ENCODE assay signal across 9 cellular contexts in the genomic region with DNA sequence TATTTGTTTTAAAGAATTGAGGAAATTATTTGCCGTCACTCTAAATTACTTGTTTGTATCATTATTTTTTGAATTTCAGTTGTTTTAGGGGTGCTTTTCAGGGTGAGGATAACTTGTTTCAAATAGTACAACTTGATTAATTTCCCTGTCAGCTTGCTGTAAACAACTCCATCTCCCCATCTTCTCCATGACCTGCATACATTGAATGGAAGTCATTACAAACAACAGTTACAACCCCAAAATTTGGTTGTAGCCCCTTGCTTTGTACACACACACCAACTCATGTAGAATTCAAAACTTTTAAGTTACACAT. TPM values are rescaled to one million over a fixed set of nuclear protein-coding genes. Genes with fewer than 3 reads are reported as not detected.
DNase-seq lines count a peak whose midpoint lies in the region; ATAC-seq and TF ChIP-seq lines count a peak whose summit lies in the region.
"Had no signal": no experiment of that assay in that cellular context is flagged by ENCODE, and none has a peak within 500 bp of the region (broad histone marks: within the 10 kb centered on the region; RNA-seq: fewer than 3 reads in every experiment).

No MANE protein-coding gene starts in this region.

- no peak for TF ChIP-seq CTCF in CD8-positive, alpha-beta T cell (IDR thresholded peaks at IDR 0.05)
- no peak for TF ChIP-seq CTCF in coronary artery (IDR thresholded peaks at IDR 0.05)
- TF ChIP-seq CTCF in neural crest cell (conservative IDR thresholded peaks at IDR 0.05), result no peak

- peak overlapping the region; percentile 19 for H3K27ac Mint-ChIP-seq in CD8-positive, alpha-beta T cell
- H3K27ac Mint-ChIP-seq in neural crest cell (ENCODE audit: unreplicated experiment), result no peak overlapping the region

- peaks cover 4% of the 10 kb centered on the region for H3K36me3 ChIP-seq in CD8-positive, alpha-beta T cell (ENCODE audit: insufficient read depth, low read length)
- peaks cover 26% of the 10 kb centered on the region for H3K36me3 ChIP-seq in Karpas-422 (ENCODE audit: insufficient read depth, low read length)

- POLR2A ChIA-PET in CD8-positive, alpha-beta T cell (lab: Charles Lee), result no interaction called here

- H3K9ac ChIP-seq in Karpas-422 (ENCODE audit: low read length), result peak overlapping the region; percentile 75

- peaks cover 27% of the 10 kb centered on the region for H3K4me1 Mint-ChIP-seq in CD8-positive, alpha-beta T cell (ENCODE audit: low read depth)
- H3K4me1 Mint-ChIP-seq in neural crest cell, result peaks cover 24% of the 10 kb centered on the region

- H2AFZ ChIP-seq in Karpas-422 (ENCODE audit: low read length), result no peak overlapping the region

- no peak for DNase-seq in CD8-positive, alpha-beta T cell
- DNase-seq in Karpas-422 (no peak), coronary artery (ENCODE audit: low spot score) (no peak), neural crest cell (ENCODE audit: low read depth, low spot score) (no peak), medulla oblongata (ENCODE audit: extremely low spot score) (no peak), NOMO-1 (lab: John Stamatoyannopoulos, UW; ENCODE audit: unreplicated experiment in 2 of 2) (no peak), substantia nigra (lab: John Stamatoyannopoulos, UW) (no peak), NCI-H1436 (lab: John Stamatoyannopoulos, UW) (no peak)
- DNase-seq: GOT3 had no signal

- CTCF ChIA-PET in CD8-positive, alpha-beta T cell (lab: Charles Lee), result no interaction called here

- H3K9me3 Mint-ChIP-seq in CD8-positive, alpha-beta T cell, result no peaks in the 10 kb centered on the region
- H3K9me3 Mint-ChIP-seq in neural crest cell, result no peaks in the 10 kb centered on the region

- no peaks in the 10 kb centered on the region for H3K27me3 Mint-ChIP-seq in CD8-positive, alpha-beta T cell (ENCODE audit: low read depth)
- H3K27me3 Mint-ChIP-seq in neural crest cell (ENCODE audit: low read depth), result no peaks in the 10 kb centered on the region

- H3K79me2 ChIP-seq in Karpas-422 (ENCODE audit: low read length), result peaks cover 24% of the 10 kb centered on the region

- peak overlapping the region; percentile 93 for H3K4me3 Mint-ChIP-seq in CD8-positive, alpha-beta T cell
- peak overlapping the region; percentile 86 for H3K4me3 Mint-ChIP-seq in neural crest cell

- peak overlapping the region; percentile 79 for H3K4me2 ChIP-seq in Karpas-422 (ENCODE audit: low read depth, low read length, poor library complexity, severe bottlenecking)

- H3K27me3 ChIP-seq in CD8-positive, alpha-beta T cell (ENCODE audit: insufficient read depth, low read length), result no peaks in the 10 kb centered on the region
- no peaks in the 10 kb centered on the region for H3K27me3 ChIP-seq in Karpas-422 (ENCODE audit: low read length)

- no peak overlapping the region for H3K4me3 ChIP-seq in CD8-positive, alpha-beta T cell (ENCODE audit: low read depth, low read length)
- peak overlapping the region; percentile 72 for H3K4me3 ChIP-seq in Karpas-422 (ENCODE audit: low read length)
- H3K4me3 ChIP-seq in coronary artery, result peak overlapping the region; percentile 84

- peaks cover 26% of the 10 kb centered on the region for H3K36me3 Mint-ChIP-seq in CD8-positive, alpha-beta T cell
- peaks cover 6% of the 10 kb centered on the region for H3K36me3 Mint-ChIP-seq in neural crest cell (ENCODE audit: low read depth)

- H3K9me3 ChIP-seq in CD8-positive, alpha-beta T cell (ENCODE audit: low read length), result no peaks in the 10 kb centered on the region
- no peaks in the 10 kb centered on the region for H3K9me3 ChIP-seq in Karpas-422 (ENCODE audit: low read length)

- H3K9me2 ChIP-seq in Karpas-422 (replicated peaks; ENCODE audit: insufficient read depth, low read length), result no peaks in the 10 kb centered on the region

- intact Hi-C loops in CD8-positive, alpha-beta T cell (cut with DNase I, micrococcal nuclease), result loop anchor here in 1 of 2 experiments (5.0 to 10.0 kb wide), 2 partner anchors 288 to 1095 kb away; partner anchors contain the start of genes AREG and COX18

- H4K20me1 ChIP-seq in Karpas-422 (ENCODE audit: insufficient read depth, low read depth, low read length), result peaks cover 9% of the 10 kb centered on the region; the same call in 1 of the 2 replicates

- peaks cover 19% of the 10 kb centered on the region for H3K4me1 ChIP-seq in CD8-positive, alpha-beta T cell (ENCODE audit: insufficient read depth, low read length)
- H3K4me1 ChIP-seq in Karpas-422 (ENCODE audit: low read length), result peaks cover 17% of the 10 kb centered on the region

- no peak overlapping the region for H3K27ac ChIP-seq in CD8-positive, alpha-beta T cell (ENCODE audit: low read depth, low read length)
- H3K27ac ChIP-seq in Karpas-422 (ENCODE audit: low read length) (no peak overlapping the region), coronary artery (peak overlapping the region in 1 of 2 donors; percentile 81), substantia nigra (ENCODE audit: low read depth, low read length, poor library complexity, severe bottlenecking) (no peak overlapping the region)

- no peak for ATAC-seq in CD8-positive, alpha-beta T cell

RNA-seq across cellular contexts. Expression of gene MTHFD2L, which starts 1.4 kb away (rescaled TPM):
- 10 to 100 TPM; 10.7 to 11.3 TPM for total RNA-seq in CD8-positive, alpha-beta T cell
- 10.5 and 23.6 TPM in 2 replicates for total RNA-seq in Karpas-422 (2014; rRNA removed; shearing (Covaris generic); ENCODE audit: low replicate concordance)
- total RNA-seq in neural crest cell, result 19.3 and 19.9 TPM in 2 replicates
